11 cellular contexts compared by ENCODE assay signal in genomic region chr10:131891196-131891928, GRCh38. TPM values are rescaled to one million over a fixed set of nuclear protein-coding genes. Genes with fewer than 3 reads are reported as not detected.
DNase-seq lines count a peak whose midpoint lies in the region; FAIRE-seq and TF ChIP-seq lines count a peak whose summit lies in the region.
"Had no signal": no experiment of that assay in that cellular context is flagged by ENCODE, and none has a peak within 500 bp of the region (broad histone marks: within the 10 kb centered on the region; RNA-seq: fewer than 3 reads in every experiment).

No MANE protein-coding gene starts in this region.

- peaks cover 26% of the 10 kb centered on the region for H3K4me1 ChIP-seq in Loucy (ENCODE audit: insufficient read depth, low read length, poor library complexity, severe bottlenecking)
- H3K4me1 ChIP-seq in uterus = no peaks in the 10 kb centered on the region
- peaks cover 0 to 7% (median 0%) of the 10 kb centered on the region in 3 donors for H3K4me1 ChIP-seq in esophagus squamous epithelium
- H3K4me1 ChIP-seq: tibial nerve had no signal

- no peak overlapping the region for H3K9ac ChIP-seq in Loucy (ENCODE audit: low read depth, low read length, poor library complexity, severe bottlenecking)

- intact Hi-C loops in uterus (cut with DNase I; ENCODE audit: low total_unique reads) (no loop called here), esophagus squamous epithelium (cut with DNase I) (no loop called here)

- H3K27me3 Mint-ChIP-seq in nephron (ENCODE audit: low read depth) = peaks cover 40% of the 10 kb centered on the region

- 50 to 63% methylated on average over 11 to 17 of the region's 24 CpGs for WGBS in esophagus squamous epithelium, 2 donors

- no peak overlapping the region for H3K4me3 ChIP-seq in Loucy (ENCODE audit: low read length, poor library complexity, severe bottlenecking)
- H3K4me3 ChIP-seq in bronchial epithelial cell (ENCODE audit: low read depth, low read length) = no peak overlapping the region
- H3K4me3 ChIP-seq in uterus = no peak overlapping the region
- no peak overlapping the region for H3K4me3 ChIP-seq in esophagus squamous epithelium
- H3K4me3 ChIP-seq: tibial nerve had no signal

- no peaks in the 10 kb centered on the region for H3K9me2 ChIP-seq in Loucy (replicated peaks; ENCODE audit: low read depth, low read length)

- H3K27ac ChIP-seq in uterus (no peak overlapping the region), esophagus squamous epithelium (no peak overlapping the region)
- H3K27ac ChIP-seq: neutrophil, tibial nerve had no signal

- no peak overlapping the region for H3K4me2 ChIP-seq in Loucy (ENCODE audit: low read depth, low read length, poor library complexity, severe bottlenecking)

- H3K9me3 Mint-ChIP-seq in nephron = no peaks in the 10 kb centered on the region

- no peaks in the 10 kb centered on the region for H3K4me1 Mint-ChIP-seq in nephron

- H3K9me3 ChIP-seq in Loucy (ENCODE audit: insufficient read depth, low read depth, low read length) (no peaks in the 10 kb centered on the region), uterus (no peaks in the 10 kb centered on the region), esophagus squamous epithelium (no peaks in the 10 kb centered on the region)
- H3K9me3 ChIP-seq: neutrophil, tibial nerve had no signal

- H3K27me3 ChIP-seq in Loucy (ENCODE audit: insufficient read depth, low read length, poor library complexity, severe bottlenecking) (no peaks in the 10 kb centered on the region), bronchial epithelial cell (ENCODE audit: control insufficient read depth, insufficient read depth, low read length) (peaks cover 6% of the 10 kb centered on the region), uterus (no peaks in the 10 kb centered on the region), esophagus squamous epithelium (peaks cover 0 to 60% (median 0%) of the 10 kb centered on the region in 4 donors)

- no peak overlapping the region for H2AFZ ChIP-seq in Loucy (ENCODE audit: low read length)

- no peaks in the 10 kb centered on the region for H4K20me1 ChIP-seq in Loucy (ENCODE audit: insufficient read depth, low read length, poor library complexity, severe bottlenecking)

- H3K27ac Mint-ChIP-seq in nephron = no peak overlapping the region

- no peaks in the 10 kb centered on the region for H3K36me3 Mint-ChIP-seq in nephron (ENCODE audit: low read depth)

- H3K79me2 ChIP-seq in Loucy (ENCODE audit: insufficient read depth, low read length) = no peaks in the 10 kb centered on the region

- TF ChIP-seq CTCF in Loucy (conservative IDR thresholded peaks at IDR 0.05; ENCODE audit: low read length) = peak; percentile 25; the same call in 1 of the 2 replicates
- peak; percentile 39 for TF ChIP-seq CTCF in bronchial epithelial cell (IDR thresholded peaks at IDR 0.05; ENCODE audit: insufficient read depth, low read length, severe bottlenecking)
- peak in 2 of 3 experiments; percentile 25 to 44 for TF ChIP-seq CTCF in nephron (IDR thresholded peaks at IDR 0.05; ENCODE audit: unreplicated experiment in 3 of 3)
- TF ChIP-seq CTCF in uterus (IDR thresholded peaks at IDR 0.05) = no peak
- no peak for TF ChIP-seq CTCF in esophagus squamous epithelium (IDR thresholded peaks at IDR 0.05)

- peak; percentile 77 for DNase-seq in Daoy (ENCODE audit: low read depth)
- peak; percentile 15 for DNase-seq in bronchial epithelial cell (ENCODE audit: low read depth)
- no peak for DNase-seq in CD1c-positive myeloid dendritic cell (ENCODE audit: extremely low spot score)
- DNase-seq in GM03348 (ENCODE audit: low spot score) = no peak
- DNase-seq in uterus = no peak
- no peak for DNase-seq in esophagus squamous epithelium (lab: John Stamatoyannopoulos, UW)
- DNase-seq: NCI-H510A treated with DMSO at 0.1 percent for 48 hours had no signal

- TF ChIP-seq POLR2A in uterus (IDR thresholded peaks at IDR 0.05) (no peak), esophagus squamous epithelium (IDR thresholded peaks at IDR 0.05) (no peak)

- H3F3A ChIP-seq in Loucy (ENCODE audit: low read depth) = peaks cover 2% of the 10 kb centered on the region; the same call in 1 of the 2 replicates

- no peak overlapping the region for H3K4me3 Mint-ChIP-seq in nephron

- no peak for FAIRE-seq in bronchial epithelial cell (lab: Jason Lieb, UNC)

- H3K36me3 ChIP-seq in Loucy (ENCODE audit: insufficient read depth, low read length) = no peaks in the 10 kb centered on the region
- H3K36me3 ChIP-seq in bronchial epithelial cell (ENCODE audit: control insufficient read depth, insufficient read depth, low read length) = no peaks in the 10 kb centered on the region
- H3K36me3 ChIP-seq in uterus = no peaks in the 10 kb centered on the region
- no peaks in the 10 kb centered on the region for H3K36me3 ChIP-seq in esophagus squamous epithelium
- H3K36me3 ChIP-seq: neutrophil, tibial nerve had no signal

RNA-seq across cellular contexts. Expression of gene PPP2R2D, which starts 9.4 kb away (rescaled TPM):
- total RNA-seq in Daoy (2014; rRNA removed; shearing (Covaris generic)) = 15.8 and 22.3 TPM in 2 replicates
- 31.7 and 34.2 TPM in 2 replicates for total RNA-seq in bronchial epithelial cell
- 10 to 100 TPM; 21.2 to 43.2 (median 36.3) TPM for total RNA-seq in uterus
- 10 to 100 TPM; 18.6 to 27.5 (median 22.1) TPM for total RNA-seq in esophagus squamous epithelium

Comparison
In these comparisons a context has a peak if more than half of its experiments do, and no peak if none do; other contexts are left out.
1. DNase-seq: peak in Daoy (single experiment) and bronchial epithelial cell (single experiment); none in CD1c-positive myeloid dendritic cell (single experiment), GM03348 (single experiment), uterus (0 of 2) and esophagus squamous epithelium (single experiment).
2. CTCF ChIP-seq: peak in Loucy (single experiment), bronchial epithelial cell (single experiment) and nephron (2 of 3); none in uterus (0 of 4) and esophagus squamous epithelium (0 of 6).